In the genomic region with DNA sequence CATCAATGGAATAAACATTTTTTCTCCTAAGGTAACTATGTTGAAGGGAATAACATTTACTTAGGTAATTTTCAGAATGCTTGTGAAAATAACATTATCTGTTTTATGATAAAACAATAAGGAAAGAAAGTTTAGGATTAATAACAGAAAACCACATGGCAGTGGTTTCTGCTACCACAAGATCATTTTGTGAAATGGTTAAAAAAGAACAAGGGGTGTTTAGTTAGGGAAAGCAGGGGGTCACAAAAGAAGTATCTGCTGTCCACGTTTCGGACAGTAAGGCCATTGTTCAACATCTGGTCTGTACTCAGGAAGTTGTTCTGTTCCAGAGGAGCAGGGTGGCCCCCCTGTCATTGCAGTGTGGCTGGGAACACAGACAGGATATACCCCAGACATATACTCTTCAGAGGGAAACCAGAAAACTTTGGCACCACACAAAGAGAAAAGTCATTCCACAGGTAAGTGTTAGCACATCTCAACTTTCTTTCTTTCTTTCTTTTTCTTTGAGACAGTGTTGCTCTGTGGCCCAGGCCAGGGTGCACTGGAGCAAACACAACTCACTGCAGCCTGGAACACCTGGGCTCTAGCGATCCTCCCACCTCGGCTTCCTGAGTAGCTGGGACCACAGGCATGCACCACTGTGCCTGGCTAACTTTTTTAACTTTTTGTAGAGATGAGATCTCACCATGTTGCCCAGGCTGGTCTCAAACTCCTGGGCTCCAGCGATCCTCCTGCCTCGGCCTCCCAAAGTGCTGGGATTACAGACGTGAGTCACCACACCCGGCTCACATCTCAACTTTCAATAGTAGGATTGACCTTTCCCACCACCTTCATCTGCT, we compare ENCODE assay signal across 1 cellular context.
A peak's percentile ranks its signal among the peaks of the same experiment; 100 is the strongest.
TF ChIP-seq lines count a peak whose summit lies in the region.

No MANE protein-coding gene starts in this region.

TF ChIP-seq in HepG2, 621 proteins besides CTCF, POLR2A, EP300 and RAD21 (continued from another document and continues in another):
- TF ChIP-seq, protein P1, sequence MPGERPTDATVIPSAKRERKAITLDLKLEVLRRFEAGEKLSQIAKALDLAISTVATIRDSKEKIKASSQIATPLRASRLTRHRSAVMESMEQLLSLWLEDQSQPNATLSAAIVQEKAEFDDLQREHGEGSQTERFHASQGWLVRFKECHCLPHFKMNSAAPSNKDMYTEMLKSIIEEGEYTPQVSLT (CRISPR knock-in tag; IDR thresholded peaks at IDR 0.05; ENCODE audit: borderline replicate concordance, low read depth) = no peak
- TF ChIP-seq JDP2 (CRISPR knock-in tag; IDR thresholded peaks at IDR 0.05; ENCODE audit: borderline replicate concordance) (no peak), ATF7-NPFF (CRISPR knock-in tag; IDR thresholded peaks at IDR 0.05; ENCODE audit: low read depth) (no peak), HNRNPK (IDR thresholded peaks at IDR 0.05; ENCODE audit: low read depth, low read length, poor library complexity, severe bottlenecking) (no peak), SMAD1 (CRISPR knock-in tag; IDR thresholded peaks at IDR 0.05; ENCODE audit: borderline replicate concordance, low read depth) (no peak), ZNF766 (CRISPR knock-in tag; IDR thresholded peaks at IDR 0.05; ENCODE audit: borderline replicate concordance) (no peak), RBFOX2 (IDR thresholded peaks at IDR 0.05; ENCODE audit: low read depth, low read length) (no peak), ZNF44 (CRISPR knock-in tag; IDR thresholded peaks at IDR 0.05) (no peak), ZBTB21 (CRISPR knock-in tag; IDR thresholded peaks at IDR 0.05) (no peak), NBN (conservative IDR thresholded peaks at IDR 0.05) (no peak), JARID2 (CRISPR knock-in tag; IDR thresholded peaks at IDR 0.05; ENCODE audit: insufficient replicate concordance) (no peak), ZNF484 (CRISPR knock-in tag; IDR thresholded peaks at IDR 0.05; ENCODE audit: borderline replicate concordance, low read depth) (no peak), ZNF451 (CRISPR knock-in tag; IDR thresholded peaks at IDR 0.05) (no peak), HOXA3 (CRISPR knock-in tag; IDR thresholded peaks at IDR 0.05) (peak; percentile 35; the same call in 1 of the 2 replicates), DDIT3 (CRISPR knock-in tag; IDR thresholded peaks at IDR 0.05) (no peak), TP53 (CRISPR knock-in tag; conservative IDR thresholded peaks at IDR 0.05) (no peak), MED13 (CRISPR knock-in tag; IDR thresholded peaks at IDR 0.05) (no peak), SPEN (CRISPR knock-in tag; IDR thresholded peaks at IDR 0.05; ENCODE audit: low read depth) (no peak), HDAC6 (IDR thresholded peaks at IDR 0.05; ENCODE audit: low read depth, low read length) (no peak), MAFK (conservative IDR thresholded peaks at IDR 0.05 in 1 of 2, IDR thresholded peaks at IDR 0.05 in 1 of 2; ENCODE audit: low read length in 2 of 2) (no peak), ZC3H4 (CRISPR knock-in tag; IDR thresholded peaks at IDR 0.05; ENCODE audit: borderline replicate concordance) (no peak), ZNF383 (CRISPR knock-in tag; IDR thresholded peaks at IDR 0.05; ENCODE audit: borderline replicate concordance) (no peak), ELF1 (CRISPR knock-in tag; IDR thresholded peaks at IDR 0.05) (peak; percentile 64; the same call in 1 of the 2 replicates), ZNF124 (CRISPR knock-in tag; IDR thresholded peaks at IDR 0.05) (no peak), GATAD1 (CRISPR knock-in tag; IDR thresholded peaks at IDR 0.05) (peak; percentile 34; the same call in 1 of the 2 replicates), ZNF619 (CRISPR knock-in tag; IDR thresholded peaks at IDR 0.05) (no peak), PRPF4 (IDR thresholded peaks at IDR 0.05; ENCODE audit: low read depth, low read length, poor library complexity, severe bottlenecking) (no peak), ZNF17 (CRISPR knock-in tag; IDR thresholded peaks at IDR 0.05) (no peak), ZNF773 (CRISPR knock-in tag; IDR thresholded peaks at IDR 0.05; ENCODE audit: borderline replicate concordance) (no peak), NFE2L1 (CRISPR knock-in tag; IDR thresholded peaks at IDR 0.05; ENCODE audit: borderline replicate concordance) (no peak), SP140L (CRISPR knock-in tag; IDR thresholded peaks at IDR 0.05; ENCODE audit: borderline replicate concordance) (no peak), RNF219 (CRISPR knock-in tag; IDR thresholded peaks at IDR 0.05) (no peak), MTF2 (CRISPR knock-in tag; IDR thresholded peaks at IDR 0.05; ENCODE audit: borderline replicate concordance) (no peak), MLLT10 (CRISPR knock-in tag; IDR thresholded peaks at IDR 0.05) (no peak)
- TF ChIP-seq, protein P2, sequence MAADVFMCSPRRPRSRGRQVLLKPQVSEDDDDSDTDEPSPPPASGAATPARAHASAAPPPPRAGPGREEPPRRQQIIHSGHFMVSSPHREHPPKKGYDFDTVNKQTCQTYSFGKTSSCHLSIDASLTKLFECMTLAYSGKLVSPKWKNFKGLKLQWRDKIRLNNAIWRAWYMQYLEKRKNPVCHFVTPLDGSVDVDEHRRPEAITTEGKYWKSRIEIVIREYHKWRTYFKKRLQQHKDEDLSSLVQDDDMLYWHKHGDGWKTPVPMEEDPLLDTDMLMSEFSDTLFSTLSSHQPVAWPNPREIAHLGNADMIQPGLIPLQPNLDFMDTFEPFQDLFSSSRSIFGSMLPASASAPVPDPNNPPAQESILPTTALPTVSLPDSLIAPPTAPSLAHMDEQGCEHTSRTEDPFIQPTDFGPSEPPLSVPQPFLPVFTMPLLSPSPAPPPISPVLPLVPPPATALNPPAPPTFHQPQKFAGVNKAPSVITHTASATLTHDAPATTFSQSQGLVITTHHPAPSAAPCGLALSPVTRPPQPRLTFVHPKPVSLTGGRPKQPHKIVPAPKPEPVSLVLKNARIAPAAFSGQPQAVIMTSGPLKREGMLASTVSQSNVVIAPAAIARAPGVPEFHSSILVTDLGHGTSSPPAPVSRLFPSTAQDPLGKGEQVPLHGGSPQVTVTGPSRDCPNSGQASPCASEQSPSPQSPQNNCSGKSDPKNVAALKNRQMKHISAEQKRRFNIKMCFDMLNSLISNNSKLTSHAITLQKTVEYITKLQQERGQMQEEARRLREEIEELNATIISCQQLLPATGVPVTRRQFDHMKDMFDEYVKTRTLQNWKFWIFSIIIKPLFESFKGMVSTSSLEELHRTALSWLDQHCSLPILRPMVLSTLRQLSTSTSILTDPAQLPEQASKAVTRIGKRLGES (CRISPR knock-in tag; IDR thresholded peaks at IDR 0.05; ENCODE audit: borderline replicate concordance) = no peak
- TF ChIP-seq, protein P3, sequence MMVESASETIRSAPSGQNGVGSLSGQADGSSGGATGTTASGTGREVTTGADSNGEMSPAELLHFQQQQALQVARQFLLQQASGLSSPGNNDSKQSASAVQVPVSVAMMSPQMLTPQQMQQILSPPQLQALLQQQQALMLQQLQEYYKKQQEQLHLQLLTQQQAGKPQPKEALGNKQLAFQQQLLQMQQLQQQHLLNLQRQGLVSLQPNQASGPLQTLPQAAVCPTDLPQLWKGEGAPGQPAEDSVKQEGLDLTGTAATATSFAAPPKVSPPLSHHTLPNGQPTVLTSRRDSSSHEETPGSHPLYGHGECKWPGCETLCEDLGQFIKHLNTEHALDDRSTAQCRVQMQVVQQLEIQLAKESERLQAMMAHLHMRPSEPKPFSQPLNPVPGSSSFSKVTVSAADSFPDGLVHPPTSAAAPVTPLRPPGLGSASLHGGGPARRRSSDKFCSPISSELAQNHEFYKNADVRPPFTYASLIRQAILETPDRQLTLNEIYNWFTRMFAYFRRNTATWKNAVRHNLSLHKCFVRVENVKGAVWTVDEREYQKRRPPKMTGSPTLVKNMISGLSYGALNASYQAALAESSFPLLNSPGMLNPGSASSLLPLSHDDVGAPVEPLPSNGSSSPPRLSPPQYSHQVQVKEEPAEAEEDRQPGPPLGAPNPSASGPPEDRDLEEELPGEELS (CRISPR knock-in tag; IDR thresholded peaks at IDR 0.05) = peak; percentile 84; the same call in 1 of the 2 replicates
- TF ChIP-seq, protein P4, sequence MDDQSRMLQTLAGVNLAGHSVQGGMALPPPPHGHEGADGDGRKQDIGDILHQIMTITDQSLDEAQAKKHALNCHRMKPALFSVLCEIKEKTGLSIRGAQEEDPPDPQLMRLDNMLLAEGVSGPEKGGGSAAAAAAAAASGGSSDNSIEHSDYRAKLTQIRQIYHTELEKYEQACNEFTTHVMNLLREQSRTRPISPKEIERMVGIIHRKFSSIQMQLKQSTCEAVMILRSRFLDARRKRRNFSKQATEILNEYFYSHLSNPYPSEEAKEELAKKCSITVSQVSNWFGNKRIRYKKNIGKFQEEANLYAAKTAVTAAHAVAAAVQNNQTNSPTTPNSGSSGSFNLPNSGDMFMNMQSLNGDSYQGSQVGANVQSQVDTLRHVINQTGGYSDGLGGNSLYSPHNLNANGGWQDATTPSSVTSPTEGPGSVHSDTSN (CRISPR knock-in tag; IDR thresholded peaks at IDR 0.05; ENCODE audit: borderline replicate concordance) = no peak
- TF ChIP-seq, protein P5, sequence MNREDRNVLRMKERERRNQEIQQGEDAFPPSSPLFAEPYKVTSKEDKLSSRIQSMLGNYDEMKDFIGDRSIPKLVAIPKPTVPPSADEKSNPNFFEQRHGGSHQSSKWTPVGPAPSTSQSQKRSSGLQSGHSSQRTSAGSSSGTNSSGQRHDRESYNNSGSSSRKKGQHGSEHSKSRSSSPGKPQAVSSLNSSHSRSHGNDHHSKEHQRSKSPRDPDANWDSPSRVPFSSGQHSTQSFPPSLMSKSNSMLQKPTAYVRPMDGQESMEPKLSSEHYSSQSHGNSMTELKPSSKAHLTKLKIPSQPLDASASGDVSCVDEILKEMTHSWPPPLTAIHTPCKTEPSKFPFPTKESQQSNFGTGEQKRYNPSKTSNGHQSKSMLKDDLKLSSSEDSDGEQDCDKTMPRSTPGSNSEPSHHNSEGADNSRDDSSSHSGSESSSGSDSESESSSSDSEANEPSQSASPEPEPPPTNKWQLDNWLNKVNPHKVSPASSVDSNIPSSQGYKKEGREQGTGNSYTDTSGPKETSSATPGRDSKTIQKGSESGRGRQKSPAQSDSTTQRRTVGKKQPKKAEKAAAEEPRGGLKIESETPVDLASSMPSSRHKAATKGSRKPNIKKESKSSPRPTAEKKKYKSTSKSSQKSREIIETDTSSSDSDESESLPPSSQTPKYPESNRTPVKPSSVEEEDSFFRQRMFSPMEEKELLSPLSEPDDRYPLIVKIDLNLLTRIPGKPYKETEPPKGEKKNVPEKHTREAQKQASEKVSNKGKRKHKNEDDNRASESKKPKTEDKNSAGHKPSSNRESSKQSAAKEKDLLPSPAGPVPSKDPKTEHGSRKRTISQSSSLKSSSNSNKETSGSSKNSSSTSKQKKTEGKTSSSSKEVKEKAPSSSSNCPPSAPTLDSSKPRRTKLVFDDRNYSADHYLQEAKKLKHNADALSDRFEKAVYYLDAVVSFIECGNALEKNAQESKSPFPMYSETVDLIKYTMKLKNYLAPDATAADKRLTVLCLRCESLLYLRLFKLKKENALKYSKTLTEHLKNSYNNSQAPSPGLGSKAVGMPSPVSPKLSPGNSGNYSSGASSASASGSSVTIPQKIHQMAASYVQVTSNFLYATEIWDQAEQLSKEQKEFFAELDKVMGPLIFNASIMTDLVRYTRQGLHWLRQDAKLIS (CRISPR knock-in tag; IDR thresholded peaks at IDR 0.05) = no peak
- TF ChIP-seq, protein P6, sequence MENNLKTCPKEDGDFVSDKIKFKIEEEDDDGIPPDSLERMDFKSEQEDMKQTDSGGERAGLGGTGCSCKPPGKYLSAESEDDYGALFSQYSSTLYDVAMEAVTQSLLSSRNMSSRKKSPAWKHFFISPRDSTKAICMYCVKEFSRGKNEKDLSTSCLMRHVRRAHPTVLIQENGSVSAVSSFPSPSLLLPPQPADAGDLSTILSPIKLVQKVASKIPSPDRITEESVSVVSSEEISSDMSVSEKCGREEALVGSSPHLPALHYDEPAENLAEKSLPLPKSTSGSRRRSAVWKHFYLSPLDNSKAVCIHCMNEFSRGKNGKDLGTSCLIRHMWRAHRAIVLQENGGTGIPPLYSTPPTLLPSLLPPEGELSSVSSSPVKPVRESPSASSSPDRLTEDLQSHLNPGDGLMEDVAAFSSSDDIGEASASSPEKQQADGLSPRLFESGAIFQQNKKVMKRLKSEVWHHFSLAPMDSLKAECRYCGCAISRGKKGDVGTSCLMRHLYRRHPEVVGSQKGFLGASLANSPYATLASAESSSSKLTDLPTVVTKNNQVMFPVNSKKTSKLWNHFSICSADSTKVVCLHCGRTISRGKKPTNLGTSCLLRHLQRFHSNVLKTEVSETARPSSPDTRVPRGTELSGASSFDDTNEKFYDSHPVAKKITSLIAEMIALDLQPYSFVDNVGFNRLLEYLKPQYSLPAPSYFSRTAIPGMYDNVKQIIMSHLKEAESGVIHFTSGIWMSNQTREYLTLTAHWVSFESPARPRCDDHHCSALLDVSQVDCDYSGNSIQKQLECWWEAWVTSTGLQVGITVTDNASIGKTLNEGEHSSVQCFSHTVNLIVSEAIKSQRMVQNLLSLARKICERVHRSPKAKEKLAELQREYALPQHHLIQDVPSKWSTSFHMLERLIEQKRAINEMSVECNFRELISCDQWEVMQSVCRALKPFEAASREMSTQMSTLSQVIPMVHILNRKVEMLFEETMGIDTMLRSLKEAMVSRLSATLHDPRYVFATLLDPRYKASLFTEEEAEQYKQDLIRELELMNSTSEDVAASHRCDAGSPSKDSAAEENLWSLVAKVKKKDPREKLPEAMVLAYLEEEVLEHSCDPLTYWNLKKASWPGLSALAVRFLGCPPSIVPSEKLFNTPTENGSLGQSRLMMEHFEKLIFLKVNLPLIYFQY (CRISPR knock-in tag; IDR thresholded peaks at IDR 0.05; ENCODE audit: borderline replicate concordance) = no peak
